In genomic region chr6:108250240-108250866, GRCh38 we compare ENCODE assay signal across 8 cellular contexts. TPM values are rescaled to one million over a fixed set of nuclear protein-coding genes. Genes with fewer than 3 reads are reported as not detected.
DNase-seq lines count a peak whose midpoint lies in the region; ATAC-seq, FAIRE-seq and TF ChIP-seq lines count a peak whose summit lies in the region.
"Had no signal": no experiment of that assay in that cellular context is flagged by ENCODE, and none has a peak within 500 bp of the region (broad histone marks: within the 10 kb centered on the region; RNA-seq: fewer than 3 reads in every experiment).

No MANE protein-coding gene starts in this region.

- H3K79me2 ChIP-seq in astrocyte (ENCODE audit: insufficient read depth, low read length), result peaks cover 88% of the 10 kb centered on the region

- no peaks in the 10 kb centered on the region for H3K9me3 ChIP-seq in astrocyte (ENCODE audit: insufficient read depth, low read depth, low read length)

- peaks cover 2% of the 10 kb centered on the region for H3K9me3 Mint-ChIP-seq in astrocyte (ENCODE audit: unreplicated experiment)

- H2AFZ ChIP-seq in astrocyte (ENCODE audit: low read depth, low read length), result no peak overlapping the region

- H3K27me3 Mint-ChIP-seq in astrocyte (ENCODE audit: low read depth, unreplicated experiment), result no peaks in the 10 kb centered on the region

- peak; percentile 47 for DNase-seq in Jurkat, Clone E6-1 (ENCODE audit: low read depth, low spot score)
- DNase-seq in astrocyte (ENCODE audit: low read depth) (no peak), myocyte (ENCODE audit: low read depth) (peak; percentile 15), retina (no peak)

- no peak overlapping the region for H3K27ac Mint-ChIP-seq in astrocyte (ENCODE audit: unreplicated experiment)

- H3K4me1 Mint-ChIP-seq in astrocyte (ENCODE audit: low read depth, unreplicated experiment), result peaks cover 11% of the 10 kb centered on the region

- no peak overlapping the region for H3K4me3 ChIP-seq in Jurkat, Clone E6-1 (ENCODE audit: low read length)
- no peak overlapping the region for H3K4me3 ChIP-seq in astrocyte (ENCODE audit: insufficient read depth, low read depth, low read length)

- ATAC-seq in HG02798 (IDR thresholded peaks at IDR 0.05; ENCODE audit: poor library complexity, unreplicated experiment) (no peak), HG03342 (IDR thresholded peaks at IDR 0.05; ENCODE audit: unreplicated experiment) (no peak)

- peaks cover 4% of the 10 kb centered on the region for H3K36me3 ChIP-seq in astrocyte (ENCODE audit: insufficient read depth, low read length)

- H3K27ac ChIP-seq in astrocyte (ENCODE audit: low read depth, low read length), result no peak overlapping the region

- no peaks in the 10 kb centered on the region for H3K27me3 ChIP-seq in astrocyte (ENCODE audit: insufficient read depth, low read length)

- FAIRE-seq in astrocyte (lab: Jason Lieb, UNC), result no peak
- FAIRE-seq: endometrium had no signal

- no peaks in the 10 kb centered on the region for H3K4me1 ChIP-seq in astrocyte (ENCODE audit: insufficient read depth, low read length)

- TF ChIP-seq CTCF in GM12872 (IDR thresholded peaks at IDR 0.05; ENCODE audit: insufficient read depth, low read depth, low read length), result peak; percentile 49; the same call in 2 of the 3 replicates
- TF ChIP-seq CTCF in astrocyte (IDR thresholded peaks at IDR 0.05; ENCODE audit: insufficient read depth, low read depth, low read length), result peak; percentile 25

- H3K4me2 ChIP-seq in astrocyte (ENCODE audit: low read length), result no peak overlapping the region

- peaks cover 88% of the 10 kb centered on the region for H4K20me1 ChIP-seq in astrocyte (ENCODE audit: insufficient read depth, low read length)

- no peak overlapping the region for H3K4me3 Mint-ChIP-seq in astrocyte (ENCODE audit: unreplicated experiment)

- H3K36me3 Mint-ChIP-seq in astrocyte (ENCODE audit: low read depth, unreplicated experiment), result peaks cover 13% of the 10 kb centered on the region

- H3K9ac ChIP-seq in astrocyte (ENCODE audit: low read length), result no peak overlapping the region

RNA-seq across cellular contexts. Expression of gene SNX3, which starts 10.5 kb away (rescaled TPM):
- polyA plus RNA-seq in Jurkat, Clone E6-1 (2012; ENCODE audit: insufficient read depth, insufficient read length), result 134 TPM
- total RNA-seq in astrocyte, result 154 and 165 TPM in 2 replicates
- 181 and 192 TPM in 2 replicates for total RNA-seq in myocyte
- 156 TPM for polyA plus RNA-seq in myocyte (2012)

RNA-seq across cellular contexts. Expression of gene AFG1L, which starts 44.5 kb away (rescaled TPM):
- 6.2 TPM for polyA plus RNA-seq in Jurkat, Clone E6-1 (2012; ENCODE audit: insufficient read depth, insufficient read length)
- total RNA-seq in astrocyte, result 6.4 and 7.9 TPM in 2 replicates
- 4.0 and 6.5 TPM in 2 replicates for total RNA-seq in myocyte
- 2.3 TPM for polyA plus RNA-seq in myocyte (2012)

Comparison
In these comparisons a context has a peak if more than half of its experiments do, and no peak if none do; other contexts are left out.
1. DNase-seq: peak in Jurkat, Clone E6-1 (single experiment) and myocyte (single experiment); none in astrocyte (single experiment) and retina (single experiment).